In the genomic region with DNA sequence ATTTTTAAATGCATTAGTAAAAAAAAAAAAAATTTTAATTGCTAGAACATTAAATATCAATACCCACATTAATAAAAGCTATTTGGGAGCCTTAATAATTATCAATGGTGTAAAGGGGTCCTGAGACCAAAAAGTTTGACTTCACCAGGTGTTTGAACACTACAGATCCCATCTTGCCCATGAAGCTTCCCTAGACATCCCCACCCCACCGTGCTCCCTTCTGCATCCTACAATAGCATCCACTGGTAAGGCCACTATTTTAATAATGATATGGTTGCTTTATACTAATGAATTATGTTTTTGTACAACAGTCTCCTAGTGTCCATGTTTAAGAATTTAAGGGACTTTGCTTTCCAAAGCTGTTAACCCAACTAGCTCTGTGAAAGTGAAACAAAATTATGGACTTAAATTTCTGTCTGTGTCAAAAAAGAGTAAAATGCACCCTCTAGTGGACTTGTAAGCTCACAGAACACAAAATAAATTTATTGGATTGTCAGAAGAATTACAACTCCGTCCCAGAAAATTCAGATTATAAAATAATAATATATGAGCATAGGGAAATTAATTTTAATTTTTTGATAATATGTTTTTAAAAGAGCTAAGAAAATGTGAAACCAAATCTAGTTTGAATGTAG, we compare ENCODE assay signal across 8 cellular contexts.
DNase-seq lines count a peak whose midpoint lies in the region; ATAC-seq and TF ChIP-seq lines count a peak whose summit lies in the region.

No MANE protein-coding gene starts in this region.

- WGBS in right lobe of liver (ENCODE audit: insufficient coverage, low coverage, low lambda C conversion rate, missing lambda C conversion rate), result 58% methylated on average over 2 of the region's 2 CpGs

- intact Hi-C loops in right lobe of liver (cut with DNase I), result no loop called here

- no peak overlapping the region for H3K27ac Mint-ChIP-seq in activated naive CD8-positive, alpha-beta T cell treated with anti-CD3 and anti-CD28 coated beads, Interleukin-2, amount 10 ng/mL, durations not matched to agents 7 days and 5 days
- H3K27ac Mint-ChIP-seq in activated naive CD8-positive, alpha-beta T cell treated with anti-CD3 and anti-CD28 coated beads for 36 hours, result no peak overlapping the region
- H3K27ac Mint-ChIP-seq in activated T-cell treated with anti-CD3 and anti-CD28 coated beads, Interleukin-2, amount 50 U/mL, for 72 hours, result no peak overlapping the region

- CTCF ChIA-PET in HEK293T (lab: Yijun Ruan, JAX), result interaction anchor here (0.8 to 1.3 kb wide), 6 partner anchors 9 to 1064 kb away, joined by 3 read pairs; no protein-coding TSS in a partner anchor

- no peak for TF ChIP-seq POLR2A in right lobe of liver (IDR thresholded peaks at IDR 0.05)

- ATAC-seq in activated naive CD8-positive, alpha-beta T cell treated with anti-CD3 and anti-CD28 coated beads, Interleukin-2, amount 10 ng/mL, durations not matched to agents 7 days and 5 days (ENCODE audit: low read depth), result peak; percentile 50
- ATAC-seq in right lobe of liver (peak; percentile 45 to 73 (median 60)), HG03565 (IDR thresholded peaks at IDR 0.05; ENCODE audit: unreplicated experiment) (no peak)
- no peak for ATAC-seq in activated T-cell treated with anti-CD3 and anti-CD28 coated beads, Interleukin-2, amount 50 U/mL, for 72 hours (replicated peaks in 1 of 2)

- no peaks in the 10 kb centered on the region for H3K9me3 ChIP-seq in right lobe of liver

- H3K4me1 Mint-ChIP-seq in activated naive CD8-positive, alpha-beta T cell treated with anti-CD3 and anti-CD28 coated beads, Interleukin-2, amount 10 ng/mL, durations not matched to agents 7 days and 5 days, result peaks cover 3% of the 10 kb centered on the region
- peaks cover 4% of the 10 kb centered on the region for H3K4me1 Mint-ChIP-seq in activated naive CD8-positive, alpha-beta T cell treated with anti-CD3 and anti-CD28 coated beads for 36 hours
- H3K4me1 Mint-ChIP-seq in activated T-cell treated with anti-CD3 and anti-CD28 coated beads, Interleukin-2, amount 50 U/mL, for 72 hours (ENCODE audit: low read depth), result peaks cover 6% of the 10 kb centered on the region

- TF ChIP-seq CTCF in right lobe of liver (IDR thresholded peaks at IDR 0.05), result peak; percentile 54 to 69 (median 61)

- H3K27me3 ChIP-seq in right lobe of liver, result no peaks in the 10 kb centered on the region

- H3K36me3 ChIP-seq in right lobe of liver, result no peaks in the 10 kb centered on the region

- H3K27me3 Mint-ChIP-seq in activated naive CD8-positive, alpha-beta T cell treated with anti-CD3 and anti-CD28 coated beads, Interleukin-2, amount 10 ng/mL, durations not matched to agents 7 days and 5 days, result peaks cover 2% of the 10 kb centered on the region
- no peaks in the 10 kb centered on the region for H3K27me3 Mint-ChIP-seq in activated naive CD8-positive, alpha-beta T cell treated with anti-CD3 and anti-CD28 coated beads for 36 hours
- H3K27me3 Mint-ChIP-seq in activated T-cell treated with anti-CD3 and anti-CD28 coated beads, Interleukin-2, amount 50 U/mL, for 72 hours (ENCODE audit: low read depth), result no peaks in the 10 kb centered on the region

- peak overlapping the region; percentile 48 for H3K4me3 Mint-ChIP-seq in activated naive CD8-positive, alpha-beta T cell treated with anti-CD3 and anti-CD28 coated beads, Interleukin-2, amount 10 ng/mL, durations not matched to agents 7 days and 5 days
- no peak overlapping the region for H3K4me3 Mint-ChIP-seq in activated naive CD8-positive, alpha-beta T cell treated with anti-CD3 and anti-CD28 coated beads for 36 hours
- H3K4me3 Mint-ChIP-seq in activated T-cell treated with anti-CD3 and anti-CD28 coated beads, Interleukin-2, amount 50 U/mL, for 72 hours, result peak overlapping the region in 1 of 2 donors; percentile 33

- H3K36me3 Mint-ChIP-seq in activated naive CD8-positive, alpha-beta T cell treated with anti-CD3 and anti-CD28 coated beads, Interleukin-2, amount 10 ng/mL, durations not matched to agents 7 days and 5 days, result no peaks in the 10 kb centered on the region
- H3K36me3 Mint-ChIP-seq in activated naive CD8-positive, alpha-beta T cell treated with anti-CD3 and anti-CD28 coated beads for 36 hours, result no peaks in the 10 kb centered on the region
- H3K36me3 Mint-ChIP-seq in activated T-cell treated with anti-CD3 and anti-CD28 coated beads, Interleukin-2, amount 50 U/mL, for 72 hours (ENCODE audit: insufficient read depth in 2 of 2), result no peaks in the 10 kb centered on the region

- H3K9me3 Mint-ChIP-seq in activated naive CD8-positive, alpha-beta T cell treated with anti-CD3 and anti-CD28 coated beads, Interleukin-2, amount 10 ng/mL, durations not matched to agents 7 days and 5 days, result no peaks in the 10 kb centered on the region
- H3K9me3 Mint-ChIP-seq in activated naive CD8-positive, alpha-beta T cell treated with anti-CD3 and anti-CD28 coated beads for 36 hours, result peaks cover 4% of the 10 kb centered on the region
- H3K9me3 Mint-ChIP-seq in activated T-cell treated with anti-CD3 and anti-CD28 coated beads, Interleukin-2, amount 50 U/mL, for 72 hours, result no peaks in the 10 kb centered on the region

- no peak overlapping the region for H3K27ac ChIP-seq in right lobe of liver

- no peak overlapping the region for H3K4me3 ChIP-seq in right lobe of liver

- DNase-seq in activated naive CD8-positive, alpha-beta T cell treated with anti-CD3 and anti-CD28 coated beads, Interleukin-2, amount 10 ng/mL, durations not matched to agents 7 days and 5 days, result no peak
- no peak for DNase-seq in activated naive CD8-positive, alpha-beta T cell treated with anti-CD3 and anti-CD28 coated beads for 36 hours
- peak; percentile 41 for DNase-seq in LoVo (ENCODE audit: low spot score)
- DNase-seq in amniotic epithelial cell (ENCODE audit: low read depth), result peak; percentile 51
- no peak for DNase-seq in right lobe of liver
- no peak for DNase-seq in HEK293T (ENCODE audit: extremely low spot score)
- no peak for DNase-seq in activated T-cell treated with anti-CD3 and anti-CD28 coated beads, Interleukin-2, amount 50 U/mL, for 72 hours

- no peaks in the 10 kb centered on the region for H3K4me1 ChIP-seq in right lobe of liver

- POLR2A ChIA-PET in activated naive CD8-positive, alpha-beta T cell treated with anti-CD3 and anti-CD28 coated beads, Interleukin-2, amount 10 ng/mL, durations not matched to agents 7 days and 5 days (lab: Charles Lee), result no interaction called here
- POLR2A ChIA-PET in HEK293T (lab: Yijun Ruan, JAX), result no interaction called here

TF ChIP-seq in HEK293T, 16 proteins besides CTCF, POLR2A, EP300 and RAD21:
- TF ChIP-seq L3MBTL2 (conservative IDR thresholded peaks at IDR 0.05), result no peak
- TF ChIP-seq HDGF (IDR thresholded peaks at IDR 0.05; ENCODE audit: borderline replicate concordance), result no peak
- TF ChIP-seq FOXK2 (IDR thresholded peaks at IDR 0.05), result no peak
- TF ChIP-seq, protein P1, sequence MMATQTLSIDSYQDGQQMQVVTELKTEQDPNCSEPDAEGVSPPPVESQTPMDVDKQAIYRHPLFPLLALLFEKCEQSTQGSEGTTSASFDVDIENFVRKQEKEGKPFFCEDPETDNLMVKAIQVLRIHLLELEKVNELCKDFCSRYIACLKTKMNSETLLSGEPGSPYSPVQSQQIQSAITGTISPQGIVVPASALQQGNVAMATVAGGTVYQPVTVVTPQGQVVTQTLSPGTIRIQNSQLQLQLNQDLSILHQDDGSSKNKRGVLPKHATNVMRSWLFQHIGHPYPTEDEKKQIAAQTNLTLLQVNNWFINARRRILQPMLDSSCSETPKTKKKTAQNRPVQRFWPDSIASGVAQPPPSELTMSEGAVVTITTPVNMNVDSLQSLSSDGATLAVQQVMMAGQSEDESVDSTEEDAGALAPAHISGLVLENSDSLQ (IDR thresholded peaks at IDR 0.05), result no peak
- no peak for TF ChIP-seq BHLHE40 (IDR thresholded peaks at IDR 0.05; ENCODE audit: borderline replicate concordance)
- no peak for TF ChIP-seq SP1 (IDR thresholded peaks at IDR 0.05)
- TF ChIP-seq NFRKB (IDR thresholded peaks at IDR 0.05), result no peak
- no peak for TF ChIP-seq FOXA1 (IDR thresholded peaks at IDR 0.05)
- no peak for TF ChIP-seq SUZ12 (IDR thresholded peaks at IDR 0.05)
- no peak for TF ChIP-seq ZNF384 (IDR thresholded peaks at IDR 0.05)
- TF ChIP-seq CTBP1 (IDR thresholded peaks at IDR 0.05; ENCODE audit: borderline replicate concordance), result no peak
- no peak for TF ChIP-seq FOXM1 (IDR thresholded peaks at IDR 0.05; ENCODE audit: borderline replicate concordance)
- no peak for TF ChIP-seq ELF4 (IDR thresholded peaks at IDR 0.05)
- no peak for TF ChIP-seq LEF1 (IDR thresholded peaks at IDR 0.05; ENCODE audit: borderline replicate concordance)
- TF ChIP-seq ARNT (IDR thresholded peaks at IDR 0.05), result no peak
- TF ChIP-seq TARDBP (IDR thresholded peaks at IDR 0.05), result no peak

Comparison
In these comparisons a context has a peak if more than half of its experiments do, and no peak if none do; other contexts are left out.
1. ATAC-seq: peak in activated naive CD8-positive, alpha-beta T cell treated with anti-CD3 and anti-CD28 coated beads, Interleukin-2, amount 10 ng/mL, durations not matched to agents 7 days and 5 days (single experiment) and right lobe of liver (4 of 4); none in HG03565 (single experiment) and activated T-cell treated with anti-CD3 and anti-CD28 coated beads, Interleukin-2, amount 50 U/mL, for 72 hours (0 of 2).
2. DNase-seq: peak in LoVo (single experiment) and amniotic epithelial cell (single experiment); none in activated naive CD8-positive, alpha-beta T cell treated with anti-CD3 and anti-CD28 coated beads, Interleukin-2, amount 10 ng/mL, durations not matched to agents 7 days and 5 days (single experiment), activated naive CD8-positive, alpha-beta T cell treated with anti-CD3 and anti-CD28 coated beads for 36 hours (single experiment), right lobe of liver (0 of 3), HEK293T (single experiment) and activated T-cell treated with anti-CD3 and anti-CD28 coated beads, Interleukin-2, amount 50 U/mL, for 72 hours (0 of 2).